In genomic region chr7:102634299-102634698, GRCh38 we compare ENCODE assay signal across 22 cellular contexts. TPM values are rescaled to one million over a fixed set of nuclear protein-coding genes. Genes with fewer than 3 reads are reported as not detected.
"Had no signal": no experiment of that assay in that cellular context is flagged by ENCODE, and none has a peak within 500 bp of the region (broad histone marks: within the 10 kb centered on the region; RNA-seq: fewer than 3 reads in every experiment).

No MANE protein-coding gene starts in this region.

RNA-seq across cellular contexts. Expression of gene SPDYE2B, which starts 15.8 kb away (rescaled TPM):
- total RNA-seq: glomerular endothelial cell, kidney epithelial cell, left lobe of liver, liver, lung, mucosa of gallbladder, natural killer cell, occipital lobe, osteocyte, progenitor cell of endocrine pancreas, pulmonary artery endothelial cell, renal cortical epithelial cell, right atrium auricular region, sciatic nerve, spleen, subcutaneous adipose tissue, suprapubic skin, thoracic aorta, urinary bladder, vagina had no signal
- polyA plus RNA-seq: immature natural killer cell, lung, small intestine, spleen, urinary bladder had no signal
